In genomic region chr7:77569514-77570232, GRCh38 we compare ENCODE assay signal across 1 cellular context.
TF ChIP-seq lines count a peak whose summit lies in the region.

No MANE protein-coding gene starts in this region.

TF ChIP-seq in IMR-90, 13 proteins besides CTCF, POLR2A, EP300 and RAD21:
- no peak for TF ChIP-seq SMC3 (IDR thresholded peaks at IDR 0.05; ENCODE audit: low read depth, low read length)
- no peak for TF ChIP-seq CEBPB (IDR thresholded peaks at IDR 0.05; ENCODE audit: low read depth, low read length)
- no peak for TF ChIP-seq FOS (IDR thresholded peaks at IDR 0.05; ENCODE audit: low read depth, low read length)
- TF ChIP-seq RFX5 (IDR thresholded peaks at IDR 0.05; ENCODE audit: low read depth, low read length): no peak
- TF ChIP-seq MAZ (IDR thresholded peaks at IDR 0.05; ENCODE audit: borderline replicate concordance, low read depth, low read length): no peak
